18 cellular contexts compared by ENCODE assay signal in the genomic region with DNA sequence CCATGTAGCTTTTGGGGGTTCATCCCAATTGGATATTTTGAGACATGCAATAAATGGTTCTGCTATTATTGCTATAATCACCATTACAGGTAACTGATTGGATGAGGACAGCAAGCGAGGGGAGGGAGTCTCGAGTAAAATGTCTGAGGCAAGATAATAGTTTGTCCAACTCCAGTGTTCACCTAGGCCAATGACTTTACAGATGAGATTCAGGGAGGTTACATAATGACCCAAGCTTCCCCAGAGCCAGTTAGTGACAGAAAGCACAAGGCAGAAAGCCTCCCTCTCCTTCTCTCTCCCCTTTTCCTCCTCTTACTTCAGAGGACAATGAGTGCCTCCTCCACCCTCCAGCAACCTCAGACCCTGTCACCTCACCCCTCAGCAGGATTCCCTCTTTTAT.
"Had no signal": no experiment of that assay in that cellular context is flagged by ENCODE, and none has a peak within 500 bp of the region (broad histone marks: within the 10 kb centered on the region; RNA-seq: fewer than 3 reads in every experiment).

No MANE protein-coding gene starts in this region.

- H3K4me1 ChIP-seq: colonic mucosa, uterus had no signal

- H3K9me3 Mint-ChIP-seq: activated naive CD4-positive, alpha-beta T cell treated with anti-CD3 and anti-CD28 coated beads, Interleukin-2, amount 50 U/mL, for 24 hours; natural killer cell; stimulated activated naive CD8-positive, alpha-beta T cell treated with anti-CD3 and anti-CD28 coated beads, Interleukin-15, Interleukin-2, amounts not matched to agents 100 ng/mL and 50 ng/mL, for 24 hours; type B pancreatic cell had no signal

- H3K4me1 Mint-ChIP-seq: memory B cell, natural killer cell had no signal

- H3K27ac ChIP-seq: cardiac muscle cell, colonic mucosa, epithelial cell of prostate, esophagus squamous epithelium, heart right ventricle, skin epidermis, thoracic aorta, uterus had no signal

- H3K36me3 ChIP-seq: cardiac muscle cell, colonic mucosa, esophagus squamous epithelium, heart right ventricle, thoracic aorta, uterus had no signal

- H3K27ac Mint-ChIP-seq: activated CD4-positive, alpha-beta memory T cell treated with anti-CD3 and anti-CD28 coated beads for 36 hours; memory B cell; natural killer cell; T-helper 2 cell treated with Interferon-gamma antibody and Interleukin-4, amounts not matched to agents 5 μg/mL and 100 μg/mL, for 36 hours; type B pancreatic cell had no signal

- H3K4me3 ChIP-seq: cardiac muscle cell, colonic mucosa, esophagus squamous epithelium, heart right ventricle, skin epidermis, thoracic aorta, uterus had no signal

- H3K36me3 Mint-ChIP-seq: activated CD4-positive, alpha-beta memory T cell treated with anti-CD3 and anti-CD28 coated beads for 36 hours; activated naive CD4-positive, alpha-beta T cell treated with anti-CD3 and anti-CD28 coated beads, Interleukin-2, amount 50 U/mL, for 24 hours; memory B cell; natural killer cell; type B pancreatic cell had no signal

- H3K4me3 Mint-ChIP-seq: activated CD4-positive, alpha-beta memory T cell treated with anti-CD3 and anti-CD28 coated beads for 36 hours; brain; memory B cell; natural killer cell; stimulated activated naive CD8-positive, alpha-beta T cell treated with anti-CD3 and anti-CD28 coated beads, Interleukin-15, Interleukin-2, amounts not matched to agents 100 ng/mL and 50 ng/mL, for 24 hours; T-helper 2 cell treated with Interferon-gamma antibody and Interleukin-4, amounts not matched to agents 5 μg/mL and 100 μg/mL, for 36 hours had no signal

- H3K27me3 Mint-ChIP-seq: activated naive CD4-positive, alpha-beta T cell treated with anti-CD3 and anti-CD28 coated beads, Interleukin-2, amount 50 U/mL, for 24 hours; stimulated activated naive CD8-positive, alpha-beta T cell treated with anti-CD3 and anti-CD28 coated beads, Interleukin-15, Interleukin-2, amounts not matched to agents 100 ng/mL and 50 ng/mL, for 24 hours; type B pancreatic cell had no signal

- H3K27me3 ChIP-seq: cardiac muscle cell, colonic mucosa, uterus had no signal

- DNase-seq: activated T-cell treated with anti-CD3 and anti-CD28 coated beads, Interleukin-2, amount 50 U/mL, for 1 hour; cerebellar nuclear complex; esophagus squamous epithelium; natural killer cell had no signal

- H3K9me3 ChIP-seq: colonic mucosa, thoracic aorta, uterus had no signal
